ENCODE assay signal across 1 cellular context in genomic region chr2:223947711-223948205, GRCh38.
TF ChIP-seq lines count a peak whose summit lies in the region.

No MANE protein-coding gene starts in this region.

TF ChIP-seq in H1, 55 proteins besides CTCF, POLR2A, EP300 and RAD21:
- TF ChIP-seq HDAC6 (IDR thresholded peaks at IDR 0.05; ENCODE audit: low read depth, low read length) (no peak), JUN (IDR thresholded peaks at IDR 0.05; ENCODE audit: low read depth, low read length) (no peak), TEAD4 (IDR thresholded peaks at IDR 0.05; ENCODE audit: low read depth, low read length) (no peak), MAX (IDR thresholded peaks at IDR 0.05) (peak; percentile 91), ZNF274 (IDR thresholded peaks at IDR 0.05; ENCODE audit: borderline replicate concordance, extremely low read depth, low read length) (no peak), KDM4A (IDR thresholded peaks at IDR 0.05; ENCODE audit: low read depth, low read length, severe bottlenecking) (no peak), TAF1 (IDR thresholded peaks at IDR 0.05; ENCODE audit: low read depth, low read length) (no peak), CTBP2 (IDR thresholded peaks at IDR 0.05; ENCODE audit: borderline replicate concordance, insufficient read depth, insufficient read length, low read length) (no peak), CBX5 (IDR thresholded peaks at IDR 0.05; ENCODE audit: low read depth, low read length) (no peak), E2F6 (IDR thresholded peaks at IDR 0.05) (peak; percentile 82), HDAC2 (IDR thresholded peaks at IDR 0.05; ENCODE audit: borderline replicate concordance in 1 of 2, low read depth in 2 of 2, low read length in 2 of 2) (no peak), POU5F1 (IDR thresholded peaks at IDR 0.05; ENCODE audit: low read depth, low read length) (no peak), SP1 (IDR thresholded peaks at IDR 0.05; ENCODE audit: low read depth, low read length) (no peak), JUND (IDR thresholded peaks at IDR 0.05; ENCODE audit: low read length) (no peak), ASH2L (IDR thresholded peaks at IDR 0.05; ENCODE audit: low read length) (no peak), TAF7 (optimal IDR thresholded peaks at IDR 0.05; ENCODE audit: borderline replicate concordance, low read depth, low read length) (no peak), SIN3A (conservative IDR thresholded peaks at IDR 0.05 in 1 of 2, IDR thresholded peaks at IDR 0.05 in 1 of 2; ENCODE audit: low read depth in 1 of 2, low read length in 2 of 2) (no peak)
